ENCODE assay signal across 8 cellular contexts in the genomic region with DNA sequence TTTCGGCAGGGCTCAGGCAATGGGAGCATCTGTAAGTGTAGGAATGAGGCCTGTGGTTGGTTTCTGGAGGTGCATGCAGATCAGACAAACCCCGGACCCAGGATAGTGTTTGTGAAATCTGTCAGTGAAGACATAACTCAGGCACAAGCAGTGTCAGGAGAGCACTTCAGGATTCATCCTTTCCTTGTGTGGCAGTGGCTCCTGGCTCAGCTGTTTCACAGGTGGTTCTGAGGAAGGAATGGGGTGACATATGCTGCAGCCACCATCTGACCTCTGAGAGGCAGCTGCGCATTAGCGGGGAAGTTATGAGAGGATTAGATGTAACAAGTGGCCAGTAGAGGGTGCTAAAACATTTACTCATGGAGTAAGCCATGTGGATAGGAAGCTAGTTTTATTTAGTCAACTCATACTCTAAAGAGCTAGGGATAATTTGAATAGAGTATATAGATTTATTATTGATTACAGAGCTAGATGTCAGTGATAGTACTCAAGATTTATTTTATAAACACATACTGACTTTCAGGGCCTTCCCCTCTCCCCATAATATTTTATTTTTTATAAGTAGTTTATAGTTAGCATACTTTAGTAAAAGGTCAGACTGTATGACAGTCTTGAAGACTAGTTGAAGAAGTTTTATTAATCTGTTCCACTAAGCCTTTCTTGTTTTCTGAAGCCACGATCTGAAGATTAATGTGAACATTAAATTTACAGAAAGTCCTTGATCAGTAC. TPM values are rescaled to one million over a fixed set of nuclear protein-coding genes. Genes with fewer than 3 reads are reported as not detected.
A peak's percentile ranks its signal among the peaks of the same experiment; 100 is the strongest.
DNase-seq lines count a peak whose midpoint lies in the region; TF ChIP-seq lines count a peak whose summit lies in the region.

No MANE protein-coding gene starts in this region.

- H4K20me1 ChIP-seq in Karpas-422 (ENCODE audit: insufficient read depth, low read depth, low read length) (no peaks in the 10 kb centered on the region), OCI-LY1 (ENCODE audit: insufficient read depth, low read length) (no peaks in the 10 kb centered on the region)

- H3K9ac ChIP-seq in Karpas-422 (ENCODE audit: low read length) (no peak overlapping the region), OCI-LY1 (ENCODE audit: low read length) (no peak overlapping the region), parathyroid adenoma (no peak overlapping the region)

- H3K4me2 ChIP-seq in Karpas-422 (ENCODE audit: low read depth, low read length, poor library complexity, severe bottlenecking) (no peak overlapping the region), OCI-LY1 (ENCODE audit: low read length) (no peak overlapping the region), parathyroid adenoma (ENCODE audit: low read length) (no peak overlapping the region)

- peaks cover 2% of the 10 kb centered on the region for H3K4me1 Mint-ChIP-seq in activated naive CD4-positive, alpha-beta T cell treated with anti-CD3 and anti-CD28 coated beads, Interleukin-2, amount 10 ng/mL, durations not matched to agents 7 days and 5 days

- DNase-seq in DMS79 treated with DMSO at 0.1 percent for 48 hours (lab: John Stamatoyannopoulos, UW) (peak; percentile 11), DMS79 (lab: John Stamatoyannopoulos, UW) (no peak), H7 (peak; percentile 25), Karpas-422 (peak; percentile 92), glomerular visceral epithelial cell (ENCODE audit: extremely low spot score) (peak; percentile 71)
- peak; percentile 30 for DNase-seq in activated naive CD4-positive, alpha-beta T cell treated with anti-CD3 and anti-CD28 coated beads, Interleukin-2, amount 10 ng/mL, durations not matched to agents 7 days and 5 days

- H3K36me3 ChIP-seq in H7 (replicated peaks; ENCODE audit: control insufficient read depth, insufficient read depth, low read length) (no peaks in the 10 kb centered on the region), Karpas-422 (ENCODE audit: insufficient read depth, low read length) (peaks cover 60% of the 10 kb centered on the region), OCI-LY1 (ENCODE audit: insufficient read depth, low read length) (peaks cover 55% of the 10 kb centered on the region), parathyroid adenoma (ENCODE audit: control insufficient read depth, insufficient read depth, low read length) (no peaks in the 10 kb centered on the region)

- CTCF ChIA-PET in activated naive CD4-positive, alpha-beta T cell treated with anti-CD3 and anti-CD28 coated beads, Interleukin-2, amount 10 ng/mL, durations not matched to agents 7 days and 5 days (lab: Charles Lee), result interaction anchor here (0.6 to 3.8 kb wide), 23 partner anchors 8 to 1146 kb away, joined by 3 to 19 read pairs (median 4); a partner anchor contains a TSS

- H3K4me1 ChIP-seq in Karpas-422 (ENCODE audit: low read length) (no peaks in the 10 kb centered on the region; the same call in 1 of the 2 replicates), OCI-LY1 (ENCODE audit: insufficient read depth, low read length, severe bottlenecking) (peaks cover 4% of the 10 kb centered on the region), parathyroid adenoma (no peaks in the 10 kb centered on the region)

- H3K27ac Mint-ChIP-seq in activated naive CD4-positive, alpha-beta T cell treated with anti-CD3 and anti-CD28 coated beads, Interleukin-2, amount 10 ng/mL, durations not matched to agents 7 days and 5 days, result no peak overlapping the region

- no peak overlapping the region for H3K27ac ChIP-seq in Karpas-422 (ENCODE audit: low read length)
- no peak overlapping the region for H3K27ac ChIP-seq in OCI-LY1 (ENCODE audit: low read depth, low read length, poor library complexity, severe bottlenecking)
- H3K27ac ChIP-seq in parathyroid adenoma, result no peak overlapping the region

- H3K9me2 ChIP-seq in Karpas-422 (replicated peaks; ENCODE audit: insufficient read depth, low read length) (no peaks in the 10 kb centered on the region), OCI-LY1 (ENCODE audit: low read depth, low read length) (no peaks in the 10 kb centered on the region)

- H3K4me3 Mint-ChIP-seq in activated naive CD4-positive, alpha-beta T cell treated with anti-CD3 and anti-CD28 coated beads, Interleukin-2, amount 10 ng/mL, durations not matched to agents 7 days and 5 days, result no peak overlapping the region

- H3F3A ChIP-seq in OCI-LY1 (ENCODE audit: insufficient read depth, low read length), result no peaks in the 10 kb centered on the region

- H2AFZ ChIP-seq in Karpas-422 (ENCODE audit: low read length) (no peak overlapping the region), OCI-LY1 (ENCODE audit: low read length) (no peak overlapping the region), parathyroid adenoma (no peak overlapping the region)

- H3K36me3 Mint-ChIP-seq in activated naive CD4-positive, alpha-beta T cell treated with anti-CD3 and anti-CD28 coated beads, Interleukin-2, amount 10 ng/mL, durations not matched to agents 7 days and 5 days, result peaks cover 66% of the 10 kb centered on the region

- H3K79me2 ChIP-seq in Karpas-422 (ENCODE audit: low read length), result peaks cover 73% of the 10 kb centered on the region
- H3K79me2 ChIP-seq in OCI-LY1 (ENCODE audit: insufficient read depth, low read length), result no peaks in the 10 kb centered on the region
- peaks cover 13% of the 10 kb centered on the region for H3K79me2 ChIP-seq in parathyroid adenoma

- H3K27me3 ChIP-seq in H7 (ENCODE audit: control insufficient read depth, insufficient read depth, low read length) (no peaks in the 10 kb centered on the region), Karpas-422 (ENCODE audit: low read length) (no peaks in the 10 kb centered on the region), OCI-LY1 (ENCODE audit: insufficient read depth, low read length) (no peaks in the 10 kb centered on the region), parathyroid adenoma (ENCODE audit: control insufficient read depth, insufficient read depth, low read length) (no peaks in the 10 kb centered on the region)

- H3K9me3 ChIP-seq in Karpas-422 (ENCODE audit: low read length) (no peaks in the 10 kb centered on the region), OCI-LY1 (ENCODE audit: low read length) (no peaks in the 10 kb centered on the region), parathyroid adenoma (ENCODE audit: control insufficient read depth, low read length) (no peaks in the 10 kb centered on the region)

- TF ChIP-seq CTCF in OCI-LY1 (IDR thresholded peaks at IDR 0.05; ENCODE audit: low read length) (peak; percentile 71), parathyroid adenoma (IDR thresholded peaks at IDR 0.05) (peak; percentile 61)

- no peak overlapping the region for H3K4me3 ChIP-seq in H7 (ENCODE audit: insufficient read depth, low read depth, low read length)
- no peak overlapping the region for H3K4me3 ChIP-seq in Karpas-422 (ENCODE audit: low read length)
- H3K4me3 ChIP-seq in OCI-LY1 (ENCODE audit: low read depth, low read length, poor library complexity, severe bottlenecking), result no peak overlapping the region
- no peak overlapping the region for H3K4me3 ChIP-seq in parathyroid adenoma (ENCODE audit: low read depth, low read length)

- H3K9me3 Mint-ChIP-seq in activated naive CD4-positive, alpha-beta T cell treated with anti-CD3 and anti-CD28 coated beads, Interleukin-2, amount 10 ng/mL, durations not matched to agents 7 days and 5 days, result no peaks in the 10 kb centered on the region

- H3K27me3 Mint-ChIP-seq in activated naive CD4-positive, alpha-beta T cell treated with anti-CD3 and anti-CD28 coated beads, Interleukin-2, amount 10 ng/mL, durations not matched to agents 7 days and 5 days, result no peaks in the 10 kb centered on the region

RNA-seq across cellular contexts. Expression of a gene that starts 28.4 kb away (rescaled TPM):
- 28.8 and 49.1 TPM in 2 replicates for total RNA-seq in H7 (2014; rRNA removed; shearing (Covaris generic))
- total RNA-seq in Karpas-422 (2014; rRNA removed; shearing (Covaris generic); ENCODE audit: low replicate concordance), result 67.5 and 96.9 TPM in 2 replicates
